In genomic region chr16:23125277-23125676, GRCh38 we compare ENCODE assay signal across 1 cellular context.
TF ChIP-seq lines count a peak whose summit lies in the region.

No MANE protein-coding gene starts in this region.

TF ChIP-seq in GM12878, 131 proteins besides CTCF, POLR2A, EP300 and RAD21 (continued from another document):
- TF ChIP-seq ATF2 (IDR thresholded peaks at IDR 0.05; ENCODE audit: low read length) (no peak), ZNF622 (IDR thresholded peaks at IDR 0.05) (no peak), ZNF207 (IDR thresholded peaks at IDR 0.05; ENCODE audit: borderline replicate concordance) (no peak), ATF7 (IDR thresholded peaks at IDR 0.05; ENCODE audit: low read depth) (no peak), FOXM1 (IDR thresholded peaks at IDR 0.05; ENCODE audit: low read depth, low read length) (no peak), USF1 (IDR thresholded peaks at IDR 0.05; ENCODE audit: borderline replicate concordance, extremely low read length, insufficient read depth, low read depth, low read length) (no peak), SUZ12 (IDR thresholded peaks at IDR 0.05; ENCODE audit: unreplicated experiment) (no peak)
